Comparison of ENCODE assay signal across 11 cellular contexts in genomic region chr19:23440791-23441190, GRCh38. TPM values are rescaled to one million over a fixed set of nuclear protein-coding genes. Genes with fewer than 3 reads are reported as not detected.
DNase-seq lines count a peak whose midpoint lies in the region; ATAC-seq and TF ChIP-seq lines count a peak whose summit lies in the region.
"Had no signal": no experiment of that assay in that cellular context is flagged by ENCODE, and none has a peak within 500 bp of the region (broad histone marks: within the 10 kb centered on the region; RNA-seq: fewer than 3 reads in every experiment).

No MANE protein-coding gene starts in this region.

- H3K4me3 Mint-ChIP-seq in activated naive CD8-positive, alpha-beta T cell treated with anti-CD3 and anti-CD28 coated beads, Interleukin-2, amount 50 U/mL, for 24 hours: no peak overlapping the region
- no peak overlapping the region for H3K4me3 Mint-ChIP-seq in activated naive CD8-positive, alpha-beta T cell treated with anti-CD3 and anti-CD28 coated beads for 36 hours
- no peak overlapping the region for H3K4me3 Mint-ChIP-seq in stimulated activated naive B cell treated with anti-CD40 and anti-IgM and Interleukin-4, amounts not matched to agents 10 μg/mL and 1 μg/mL and 100 μg/mL, for 72 hours

- no peak overlapping the region for H3K4me3 ChIP-seq in choroid plexus epithelial cell (ENCODE audit: low read depth, low read length)
- H3K4me3 ChIP-seq: uterus had no signal

- no peak for ATAC-seq in activated naive CD8-positive, alpha-beta T cell treated with anti-CD3 and anti-CD28 coated beads, Interleukin-2, amount 50 U/mL, for 24 hours
- ATAC-seq in stimulated activated naive B cell treated with anti-CD40 and anti-IgM and Interleukin-4, amounts not matched to agents 10 μg/mL and 1 μg/mL and 100 μg/mL, for 72 hours (replicated peaks): peak; percentile 53

- peaks cover 7% of the 10 kb centered on the region for H3K36me3 Mint-ChIP-seq in activated naive CD8-positive, alpha-beta T cell treated with anti-CD3 and anti-CD28 coated beads, Interleukin-2, amount 50 U/mL, for 24 hours (ENCODE audit: low read depth)
- peaks cover 12% of the 10 kb centered on the region for H3K36me3 Mint-ChIP-seq in activated naive CD8-positive, alpha-beta T cell treated with anti-CD3 and anti-CD28 coated beads for 36 hours
- H3K36me3 Mint-ChIP-seq in stimulated activated naive B cell treated with anti-CD40 and anti-IgM and Interleukin-4, amounts not matched to agents 10 μg/mL and 1 μg/mL and 100 μg/mL, for 72 hours: peaks cover 1 to 14% of the 10 kb centered on the region in 2 donors

- H3K27ac Mint-ChIP-seq in activated naive CD8-positive, alpha-beta T cell treated with anti-CD3 and anti-CD28 coated beads, Interleukin-2, amount 50 U/mL, for 24 hours: no peak overlapping the region
- no peak overlapping the region for H3K27ac Mint-ChIP-seq in activated naive CD8-positive, alpha-beta T cell treated with anti-CD3 and anti-CD28 coated beads for 36 hours
- H3K27ac Mint-ChIP-seq in stimulated activated naive B cell treated with anti-CD40 and anti-IgM and Interleukin-4, amounts not matched to agents 10 μg/mL and 1 μg/mL and 100 μg/mL, for 72 hours: no peak overlapping the region

- DNase-seq in activated naive CD8-positive, alpha-beta T cell treated with anti-CD3 and anti-CD28 coated beads, Interleukin-2, amount 50 U/mL, for 24 hours: peak; percentile 24
- DNase-seq in activated naive CD8-positive, alpha-beta T cell treated with anti-CD3 and anti-CD28 coated beads for 36 hours: no peak
- DNase-seq in choroid plexus epithelial cell (ENCODE audit: low read depth) (no peak), 8988T (no peak), head of caudate nucleus (no peak), foreskin melanocyte (no peak)
- no peak for DNase-seq in stimulated activated naive B cell treated with anti-CD40 and anti-IgM and Interleukin-4, amounts not matched to agents 10 μg/mL and 1 μg/mL and 100 μg/mL, for 72 hours
- DNase-seq: mesenchymal stem cell, NCI-H748 treated with DMSO at 0.1 percent for 48 hours, uterus had no signal

- H3K4me1 Mint-ChIP-seq in activated naive CD8-positive, alpha-beta T cell treated with anti-CD3 and anti-CD28 coated beads, Interleukin-2, amount 50 U/mL, for 24 hours: no peaks in the 10 kb centered on the region
- H3K4me1 Mint-ChIP-seq in activated naive CD8-positive, alpha-beta T cell treated with anti-CD3 and anti-CD28 coated beads for 36 hours: no peaks in the 10 kb centered on the region
- no peaks in the 10 kb centered on the region for H3K4me1 Mint-ChIP-seq in stimulated activated naive B cell treated with anti-CD40 and anti-IgM and Interleukin-4, amounts not matched to agents 10 μg/mL and 1 μg/mL and 100 μg/mL, for 72 hours

- no peaks in the 10 kb centered on the region for H3K27me3 Mint-ChIP-seq in activated naive CD8-positive, alpha-beta T cell treated with anti-CD3 and anti-CD28 coated beads, Interleukin-2, amount 50 U/mL, for 24 hours
- H3K27me3 Mint-ChIP-seq in activated naive CD8-positive, alpha-beta T cell treated with anti-CD3 and anti-CD28 coated beads for 36 hours: no peaks in the 10 kb centered on the region
- H3K27me3 Mint-ChIP-seq in stimulated activated naive B cell treated with anti-CD40 and anti-IgM and Interleukin-4, amounts not matched to agents 10 μg/mL and 1 μg/mL and 100 μg/mL, for 72 hours: no peaks in the 10 kb centered on the region

- peak; percentile 43; the same call in 1 of the 2 replicates for TF ChIP-seq CTCF in LNCAP (IDR thresholded peaks at IDR 0.05)
- peak; percentile 53 for TF ChIP-seq CTCF in choroid plexus epithelial cell (conservative IDR thresholded peaks at IDR 0.05; ENCODE audit: low read depth, low read length)

- H3K9me3 Mint-ChIP-seq in activated naive CD8-positive, alpha-beta T cell treated with anti-CD3 and anti-CD28 coated beads, Interleukin-2, amount 50 U/mL, for 24 hours: peaks cover 59% of the 10 kb centered on the region
- H3K9me3 Mint-ChIP-seq in activated naive CD8-positive, alpha-beta T cell treated with anti-CD3 and anti-CD28 coated beads for 36 hours: peaks cover 37% of the 10 kb centered on the region
- H3K9me3 Mint-ChIP-seq in stimulated activated naive B cell treated with anti-CD40 and anti-IgM and Interleukin-4, amounts not matched to agents 10 μg/mL and 1 μg/mL and 100 μg/mL, for 72 hours: peaks cover 33 to 35% of the 10 kb centered on the region in 2 donors

- intact Hi-C loops in head of caudate nucleus (cut with DNase I): no loop called here

RNA-seq across cellular contexts. Expression of gene ZNF91, which starts 45.5 kb away (rescaled TPM):
- 10 to 100 TPM; 25.3 to 29.1 TPM for total RNA-seq in activated naive CD8-positive, alpha-beta T cell treated with anti-CD3 and anti-CD28 coated beads for 36 hours
